In genomic region chr6:106146852-106147351, GRCh38 we compare ENCODE assay signal across 9 cellular contexts.
DNase-seq lines count a peak whose midpoint lies in the region; ATAC-seq lines count a peak whose summit lies in the region.
"Had no signal": no experiment of that assay in that cellular context is flagged by ENCODE, and none has a peak within 500 bp of the region (broad histone marks: within the 10 kb centered on the region; RNA-seq: fewer than 3 reads in every experiment).

No MANE protein-coding gene starts in this region.

- ATAC-seq in GM18870 (IDR thresholded peaks at IDR 0.05; ENCODE audit: unreplicated experiment) (peak; percentile 33), HG02759 (IDR thresholded peaks at IDR 0.05; ENCODE audit: unreplicated experiment) (peak; percentile 44)

- DNase-seq in MV-4-11 (lab: John Stamatoyannopoulos, UW): peak; percentile 59
- peak; percentile 54 for DNase-seq in kidney glomerular epithelial cell (lab: John Stamatoyannopoulos, UW)
- DNase-seq in effector CD4-positive, alpha-beta T cell: no peak
- DNase-seq in activated CD4-positive, alpha-beta T cell treated with anti-CD3 and anti-CD28 coated beads, Interleukin-2, amount 50 U/mL, for 48 hours: no peak
- no peak for DNase-seq in nucleus accumbens (lab: John Stamatoyannopoulos, UW)
- DNase-seq: NCI-H1048, occipital lobe had no signal

Comparison
In these comparisons a context has a peak if more than half of its experiments do, and no peak if none do; other contexts are left out.
1. DNase-seq: peak in MV-4-11 (single experiment) and kidney glomerular epithelial cell (single experiment); none in effector CD4-positive, alpha-beta T cell (single experiment), activated CD4-positive, alpha-beta T cell treated with anti-CD3 and anti-CD28 coated beads, Interleukin-2, amount 50 U/mL, for 48 hours (0 of 2) and nucleus accumbens (0 of 56).